ENCODE assay signal across 8 cellular contexts in genomic region chr13:43085545-43085944, GRCh38.
DNase-seq lines count a peak whose midpoint lies in the region; ATAC-seq, FAIRE-seq and TF ChIP-seq lines count a peak whose summit lies in the region.

No MANE protein-coding gene starts in this region.

- no peak overlapping the region for H2BK12ac ChIP-seq in H9 (ENCODE audit: insufficient read length, low read depth, low read length)

- H4K8ac ChIP-seq in H9 (replicated peaks; ENCODE audit: insufficient read length, low read depth, low read length), result no peak overlapping the region

- H3K79me2 ChIP-seq in H9 (ENCODE audit: insufficient read depth, low read length), result no peaks in the 10 kb centered on the region

- H2BK20ac ChIP-seq in H9 (ENCODE audit: low read depth, low read length, poor library complexity, severe bottlenecking), result no peak overlapping the region

- H3K27ac ChIP-seq in H9 (ENCODE audit: insufficient read length, low read depth, low read length), result no peak overlapping the region
- no peak overlapping the region for H3K27ac ChIP-seq in RWPE1

- no peak overlapping the region for H3K18ac ChIP-seq in H9 (ENCODE audit: insufficient read length, low read depth, low read length)

- peaks cover under 1 to 4% of the 10 kb centered on the region in 2 experiments; a peak in 2 of 5 replicates for H3K9me3 Mint-ChIP-seq in H9

- TF ChIP-seq CTCF in AG09319 (IDR thresholded peaks at IDR 0.05; ENCODE audit: low read depth, low read length) (peak; percentile 49), H9 (conservative IDR thresholded peaks at IDR 0.05) (peak; percentile 65), RWPE1 (conservative IDR thresholded peaks at IDR 0.05; ENCODE audit: low read depth) (peak; percentile 75)

- no peaks in the 10 kb centered on the region for H3K23me2 ChIP-seq in H9 (ENCODE audit: insufficient read length, low read depth, low read length, poor library complexity, severe bottlenecking)

- ATAC-seq in GM21526 (IDR thresholded peaks at IDR 0.05; ENCODE audit: low FRiP score, unreplicated experiment), result no peak

- H3K9me3 ChIP-seq in H9 (ENCODE audit: control insufficient read depth, low read depth, low read length), result no peaks in the 10 kb centered on the region

- no peak for TF ChIP-seq POLR2A in GM12891 (IDR thresholded peaks at IDR 0.05; ENCODE audit: low read depth, low read length)

- no peaks in the 10 kb centered on the region for H3K79me1 ChIP-seq in H9 (ENCODE audit: insufficient read depth, low read depth, low read length, poor library complexity, severe bottlenecking)

- no CpG with 5 or more reads among the region's 1 CpG for WGBS in H9 (ENCODE audit: extremely low coverage, insufficient read length, low lambda C conversion rate)

- POLR2A ChIA-PET in RWPE1 (lab: Yijun Ruan, JAX; ENCODE audit: low non-redundant PET), result no interaction called here

- H2AK5ac ChIP-seq in H9 (ENCODE audit: insufficient read length, low read length), result no peak overlapping the region

- no peaks in the 10 kb centered on the region for H4K20me1 ChIP-seq in H9 (ENCODE audit: control insufficient read depth, insufficient read depth, insufficient read length)

- H3K14ac ChIP-seq in H9 (ENCODE audit: insufficient read depth, low read length), result no peak overlapping the region

- no peak overlapping the region for H3K9ac ChIP-seq in H9 (ENCODE audit: extremely low read depth, insufficient read length, low read length)

- H2BK120ac ChIP-seq in H9 (ENCODE audit: low read depth, low read length, poor library complexity, severe bottlenecking), result no peak overlapping the region

- H3K4me2 ChIP-seq in H9 (ENCODE audit: insufficient read depth, insufficient read length, low read length), result no peak overlapping the region

- H3K27ac Mint-ChIP-seq in H9, result no peak overlapping the region; a peak in 1 of 7 replicates

- H4K5ac ChIP-seq in H9 (ENCODE audit: insufficient read length, low read depth, low read length), result no peak overlapping the region

- H3T11ph ChIP-seq in H9 (ENCODE audit: low read length), result no peak overlapping the region

- no peaks in the 10 kb centered on the region for H3K4me1 ChIP-seq in H9 (ENCODE audit: insufficient read depth, low read length)

- DNase-seq in AG09319 (ENCODE audit: extremely low read depth, low read depth), result no peak
- no peak for DNase-seq in H9
- DNase-seq in RWPE1 (ENCODE audit: low spot score), result peak; percentile 20
- DNase-seq in globus pallidus (ENCODE audit: low spot score), result peak; percentile 28
- DNase-seq in urothelium cell line (ENCODE audit: low spot score), result peak; percentile 2
- DNase-seq in GM12891 (ENCODE audit: insufficient read length, low spot score), result no peak
- no peak for DNase-seq in stimulated activated CD4-positive, alpha-beta T cell treated with anti-CD3 and anti-CD28 coated beads, Interleukin-2, amount 100 ng/mL, for 24 hours

- H4K91ac ChIP-seq in H9 (ENCODE audit: insufficient read length, low read depth, low read length), result no peak overlapping the region

- no peak for FAIRE-seq in urothelium cell line (lab: Jason Lieb, UNC)
- no peak for FAIRE-seq in GM12891 (lab: Jason Lieb, UNC)

- H2BK5ac ChIP-seq in H9 (ENCODE audit: insufficient read length, low read length), result no peak overlapping the region

- no peak overlapping the region for H2BK15ac ChIP-seq in H9 (ENCODE audit: low read depth, low read length)

- no peak overlapping the region for H2AFZ ChIP-seq in H9 (ENCODE audit: low read length)

- no peak overlapping the region for H3K4me3 Mint-ChIP-seq in H9

- no peak overlapping the region for H3K56ac ChIP-seq in H9 (ENCODE audit: insufficient read length, low read depth, low read length)

- no peak overlapping the region for H3K4ac ChIP-seq in H9 (ENCODE audit: low read depth, low read length)

- peaks cover 6 to 7% of the 10 kb centered on the region in 2 experiments for H3K4me1 Mint-ChIP-seq in H9

- H3K23ac ChIP-seq in H9 (ENCODE audit: insufficient read length, low read depth, low read length), result no peak overlapping the region

- H3K27me3 ChIP-seq in H9 (ENCODE audit: insufficient read depth, low read length), result no peaks in the 10 kb centered on the region

- H3K36me3 Mint-ChIP-seq in H9 (ENCODE audit: insufficient read depth in 1 of 3, low read depth in 3 of 3), result peaks cover 6 to 31% (median 28%) of the 10 kb centered on the region in 3 experiments

- H3K27me3 Mint-ChIP-seq in H9 (ENCODE audit: low read depth), result no peaks in the 10 kb centered on the region

- CTCF ChIA-PET in RWPE1 (lab: Yijun Ruan, JAX), result interaction anchor here (0.6 to 1.4 kb wide), 4 partner anchors 9 to 719 kb away, joined by 3 to 7 read pairs (median 4); no protein-coding TSS in a partner anchor

TF ChIP-seq in GM12891, 5 proteins besides CTCF, POLR2A, EP300 and RAD21:
- TF ChIP-seq POLR2AphosphoS5 (IDR thresholded peaks at IDR 0.05; ENCODE audit: low read depth, low read length), result no peak
- no peak for TF ChIP-seq PAX5 (IDR thresholded peaks at IDR 0.05; ENCODE audit: insufficient read depth, low read length, severe bottlenecking)
- TF ChIP-seq POU2F2 (IDR thresholded peaks at IDR 0.05; ENCODE audit: low read depth, low read length), result no peak
- TF ChIP-seq TAF1 (IDR thresholded peaks at IDR 0.05; ENCODE audit: low read depth, low read length), result no peak
- TF ChIP-seq SPI1 (IDR thresholded peaks at IDR 0.05; ENCODE audit: low read depth, low read length), result no peak
TF ChIP-seq in GM12891: peak in this region for 0.

Comparison
In these comparisons a context has a peak if more than half of its experiments do, and no peak if none do; other contexts are left out.
1. DNase-seq: peak in RWPE1 (single experiment), globus pallidus (single experiment) and urothelium cell line (single experiment); none in AG09319 (single experiment), H9 (single experiment), GM12891 (single experiment) and stimulated activated CD4-positive, alpha-beta T cell treated with anti-CD3 and anti-CD28 coated beads, Interleukin-2, amount 100 ng/mL, for 24 hours (0 of 2).
2. Peak in every context shown above with its lines, with median percentiles within 50 percentile points of each other: CTCF ChIP-seq.